Comparison of ENCODE assay signal across 19 cellular contexts in the genomic region with DNA sequence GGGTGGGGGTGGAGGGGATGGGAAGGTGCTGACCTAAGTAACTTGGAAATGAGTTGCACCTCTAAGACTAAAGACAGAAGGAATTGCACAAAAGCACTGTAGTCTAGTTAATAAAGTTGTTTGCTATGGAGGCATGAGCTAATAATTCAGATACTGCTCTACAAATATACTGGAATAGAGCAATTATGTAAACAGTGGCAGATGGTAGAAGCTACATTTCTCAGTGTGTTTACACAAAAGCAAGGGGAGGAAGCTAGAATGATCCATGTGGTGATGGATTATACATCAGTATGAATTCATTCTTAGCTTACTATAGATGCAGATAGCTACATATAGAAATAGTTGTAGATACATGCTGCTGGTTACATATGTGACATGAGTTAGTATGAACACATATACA. TPM values are rescaled to one million over a fixed set of nuclear protein-coding genes. Genes with fewer than 3 reads are reported as not detected.
DNase-seq lines count a peak whose midpoint lies in the region; ATAC-seq, FAIRE-seq and TF ChIP-seq lines count a peak whose summit lies in the region.
"Had no signal": no experiment of that assay in that cellular context is flagged by ENCODE, and none has a peak within 500 bp of the region (broad histone marks: within the 10 kb centered on the region; RNA-seq: fewer than 3 reads in every experiment).

No MANE protein-coding gene starts in this region.

- H3K27ac Mint-ChIP-seq in CD4-positive, CD25-positive, alpha-beta regulatory T cell: no peak overlapping the region
- H3K27ac Mint-ChIP-seq: activated CD4-positive, alpha-beta memory T cell treated with anti-CD3 and anti-CD28 coated beads for 36 hours; activated T-cell treated with anti-CD3 and anti-CD28 coated beads, Interleukin-2, amount 50 U/mL, for 72 hours; dendritic cell treated with granulocyte-macrophage colony-stimulating factor and Interleukin-4, amounts not matched to agents 40 ng/mL and 50 ng/mL, for 4 days had no signal

- no peaks in the 10 kb centered on the region for H3K27me3 Mint-ChIP-seq in CD4-positive, CD25-positive, alpha-beta regulatory T cell
- H3K27me3 Mint-ChIP-seq: activated CD4-positive, alpha-beta memory T cell treated with anti-CD3 and anti-CD28 coated beads for 36 hours had no signal

- H3K4me3 ChIP-seq in CD4-positive, CD25-positive, alpha-beta regulatory T cell (ENCODE audit: low read depth, low read length): no peak overlapping the region
- H3K4me3 ChIP-seq in H1 (ENCODE audit: extremely low read depth in 1 of 4, insufficient read depth in 2 of 4, low read depth in 3 of 4, low read length in 4 of 4): no peak overlapping the region
- H3K4me3 ChIP-seq: breast epithelium, left lung, suprapubic skin had no signal

- H2BK5ac ChIP-seq in H1 (ENCODE audit: low read depth, low read length): peak overlapping the region; percentile 82; the same call in 1 of the 2 replicates

- peak overlapping the region in 3 of 4 donors; percentile 4 to 55 (median 17) for H3K4me3 Mint-ChIP-seq in CD4-positive, CD25-positive, alpha-beta regulatory T cell
- H3K4me3 Mint-ChIP-seq: activated CD4-positive, alpha-beta memory T cell treated with anti-CD3 and anti-CD28 coated beads for 36 hours; activated T-cell treated with anti-CD3 and anti-CD28 coated beads, Interleukin-2, amount 50 U/mL, for 72 hours; dendritic cell treated with granulocyte-macrophage colony-stimulating factor and Interleukin-4, amounts not matched to agents 40 ng/mL and 50 ng/mL, for 4 days had no signal

- H3K23me2 ChIP-seq in H1 (ENCODE audit: low read depth, low read length): peaks cover 2% of the 10 kb centered on the region; the same call in 1 of the 2 replicates

- POLR2A ChIA-PET in H1 (lab: Charles Lee; ENCODE audit: partially characterized antibody): no interaction called here

- H3K4me2 ChIP-seq in H1 (ENCODE audit: insufficient read depth in 1 of 2, low read depth in 2 of 2, low read length in 2 of 2): no peak overlapping the region; a peak in 1 of 4 replicates

- H4K20me1 ChIP-seq in H1 (replicated peaks in 1 of 2; ENCODE audit: control insufficient read depth in 1 of 2, insufficient read depth in 2 of 2, low read length in 2 of 2): no peaks in the 10 kb centered on the region

- no peaks in the 10 kb centered on the region for H3K36me3 Mint-ChIP-seq in CD4-positive, CD25-positive, alpha-beta regulatory T cell

- H3K27ac ChIP-seq in CD4-positive, CD25-positive, alpha-beta regulatory T cell (ENCODE audit: insufficient read depth, low read length, poor library complexity, severe bottlenecking): no peak overlapping the region
- no peak overlapping the region for H3K27ac ChIP-seq in H1 (ENCODE audit: low read depth, low read length)
- H3K27ac ChIP-seq: breast epithelium, epithelial cell of prostate, left lung, suprapubic skin had no signal

- no peak overlapping the region for H4K5ac ChIP-seq in H1 (ENCODE audit: insufficient read length, low read depth, low read length)

- ATAC-seq in CD4-positive, CD25-positive, alpha-beta regulatory T cell (ENCODE audit: low read depth in 2 of 2): no peak
- no peak for ATAC-seq in HG02970 (IDR thresholded peaks at IDR 0.05; ENCODE audit: low FRiP score, unreplicated experiment)
- ATAC-seq in HG03565 (IDR thresholded peaks at IDR 0.05; ENCODE audit: unreplicated experiment): no peak
- no peak for ATAC-seq in HG03457 (IDR thresholded peaks at IDR 0.05; ENCODE audit: unreplicated experiment)
- ATAC-seq: activated T-cell treated with anti-CD3 and anti-CD28 coated beads, Interleukin-2, amount 50 U/mL, for 72 hours; HepG2; left lung had no signal

- H3K9me3 Mint-ChIP-seq in CD4-positive, CD25-positive, alpha-beta regulatory T cell: peaks cover 3 to 11% (median 5%) of the 10 kb centered on the region in 7 donors

- no peak for DNase-seq in CD4-positive, CD25-positive, alpha-beta regulatory T cell
- DNase-seq in DMS 273 treated with DMSO at 0.1 percent for 48 hours (lab: John Stamatoyannopoulos, UW) (peak; percentile 17), NCI-H446 treated with DMSO at 0.1 percent for 48 hours (lab: John Stamatoyannopoulos, UW) (peak; percentile 27), H1 (ENCODE audit: low read depth in 1 of 2, low spot score in 2 of 2) (no peak), glomerular visceral epithelial cell (ENCODE audit: extremely low spot score) (no peak)
- DNase-seq: activated CD4-positive, alpha-beta memory T cell treated with anti-CD3 and anti-CD28 coated beads for 36 hours; activated T-cell treated with anti-CD3 and anti-CD28 coated beads, Interleukin-2, amount 50 U/mL, for 72 hours; left lung; NCI-H226; nucleus accumbens; retina had no signal

- no peak overlapping the region for H3K18ac ChIP-seq in H1 (ENCODE audit: extremely low read depth, low read length)

- no peak overlapping the region for H2BK12ac ChIP-seq in H1 (ENCODE audit: low read depth, low read length)

- H3K27me3 ChIP-seq in CD4-positive, CD25-positive, alpha-beta regulatory T cell (ENCODE audit: control insufficient read depth, insufficient read depth, low read length): no peaks in the 10 kb centered on the region
- H3K27me3 ChIP-seq in H1 (replicated peaks in 1 of 4; ENCODE audit: control insufficient read depth in 3 of 4, extremely low read depth in 1 of 4, insufficient read depth in 3 of 4, low read length in 3 of 4): no peaks in the 10 kb centered on the region
- H3K27me3 ChIP-seq: breast epithelium, left lung, suprapubic skin had no signal

- 0 out of 2 replicates have a peak overlapping the region, but pooled peaks have one; percentile 41 for H2BK20ac ChIP-seq in H1 (ENCODE audit: low read length)

- TF ChIP-seq CTCF in H1 (IDR thresholded peaks at IDR 0.05; ENCODE audit: control extremely low read depth in 1 of 3, insufficient read depth in 1 of 3, low read depth in 1 of 3, low read length in 3 of 3): no peak

- H3K9me3 ChIP-seq in CD4-positive, CD25-positive, alpha-beta regulatory T cell (ENCODE audit: control insufficient read depth in 2 of 2, low read length in 2 of 2): peaks cover 0 to 17% of the 10 kb centered on the region in 2 experiments
- peaks cover 3 to 6% of the 10 kb centered on the region in 2 experiments; a peak in 2 of 4 replicates for H3K9me3 ChIP-seq in H1 (ENCODE audit: insufficient read depth in 2 of 2, low read depth in 1 of 2, low read length in 1 of 2)
- H3K9me3 ChIP-seq: suprapubic skin had no signal

- no peak overlapping the region for H2AK5ac ChIP-seq in H1 (ENCODE audit: low read depth, low read length)

- H3K56ac ChIP-seq in H1 (replicated peaks; ENCODE audit: insufficient read length, low read depth, low read length): no peak overlapping the region

- H3K79me2 ChIP-seq in H1 (ENCODE audit: control insufficient read depth in 1 of 2, insufficient read depth in 2 of 2, low read length in 2 of 2): no peaks in the 10 kb centered on the region

- H3K4me1 ChIP-seq in CD4-positive, CD25-positive, alpha-beta regulatory T cell (ENCODE audit: control insufficient read depth, insufficient read depth, low read length, poor library complexity, severe bottlenecking): peaks cover 37% of the 10 kb centered on the region
- no peaks in the 10 kb centered on the region; a peak in 1 of 7 replicates for H3K4me1 ChIP-seq in H1 (replicated peaks in 1 of 4; ENCODE audit: control insufficient read depth in 3 of 4, insufficient read depth in 4 of 4, low read length in 3 of 4)
- H3K4me1 ChIP-seq: breast epithelium, left lung had no signal

- peak overlapping the region; percentile 6 for H4K91ac ChIP-seq in H1 (replicated peaks; ENCODE audit: insufficient read length, low read length)

- no peak overlapping the region for H3K23ac ChIP-seq in H1 (ENCODE audit: insufficient read length)

- no peak overlapping the region for H3K4ac ChIP-seq in H1 (replicated peaks; ENCODE audit: insufficient read length, low read depth, low read length)

- H2AFZ ChIP-seq in H1 (ENCODE audit: low read length): 0 out of 2 replicates have a peak overlapping the region, but pooled peaks have one; percentile 10

- peak overlapping the region; percentile 90 for H2BK120ac ChIP-seq in H1 (replicated peaks; ENCODE audit: low read depth, low read length)

- TF ChIP-seq EP300 in H1 (IDR thresholded peaks at IDR 0.05; ENCODE audit: borderline replicate concordance in 1 of 2, low read depth in 2 of 2, low read length in 2 of 2): no peak

- no peak for FAIRE-seq in H1 (lab: Jason Lieb, UNC)
- FAIRE-seq: HepG2 had no signal

- CTCF ChIA-PET in H1 (lab: Charles Lee; ENCODE audit: partially characterized antibody): interaction anchor here (1.0 kb wide), 1 partner anchor 15 kb away, joined by 3 read pairs; no protein-coding TSS in a partner anchor

- no peak overlapping the region for H3K9ac ChIP-seq in H1 (replicated peaks in 1 of 4; ENCODE audit: extremely low read depth in 1 of 4, low read depth in 3 of 4, low read length in 3 of 4)

- TF ChIP-seq RAD21 in H1 (IDR thresholded peaks at IDR 0.05 in 1 of 2, conservative IDR thresholded peaks at IDR 0.05 in 1 of 2; ENCODE audit: low read depth in 2 of 2, low read length in 2 of 2): no peak

- peaks cover 32 to 58% (median 34%) of the 10 kb centered on the region in 4 donors for H3K4me1 Mint-ChIP-seq in CD4-positive, CD25-positive, alpha-beta regulatory T cell

- H3K36me3 ChIP-seq in CD4-positive, CD25-positive, alpha-beta regulatory T cell (ENCODE audit: control insufficient read depth, insufficient read depth, low read length): no peaks in the 10 kb centered on the region
- no peaks in the 10 kb centered on the region for H3K36me3 ChIP-seq in H1 (ENCODE audit: control insufficient read depth in 2 of 4, insufficient read depth in 4 of 4, low read length in 3 of 4)
- H3K36me3 ChIP-seq: breast epithelium, left lung, suprapubic skin had no signal

- TF ChIP-seq POLR2A in H1 (IDR thresholded peaks at IDR 0.05; ENCODE audit: control extremely low read depth in 1 of 2, low read depth in 2 of 2, low read length in 2 of 2): no peak

- no peak overlapping the region for H3K14ac ChIP-seq in H1 (ENCODE audit: insufficient read length)

- no peaks in the 10 kb centered on the region for H3K79me1 ChIP-seq in H1 (ENCODE audit: low read depth, low read length)

- no peak overlapping the region for H4K8ac ChIP-seq in H1 (ENCODE audit: extremely low read depth, insufficient read depth, low read length)

- H2BK15ac ChIP-seq in H1 (ENCODE audit: low read length): no peak overlapping the region

TF ChIP-seq in H1, 55 proteins besides CTCF, POLR2A, EP300 and RAD21:
- no peak for TF ChIP-seq RXRA (IDR thresholded peaks at IDR 0.05; ENCODE audit: insufficient read depth, low read depth, low read length)

RNA-seq across cellular contexts. Expression of a gene that starts 27.6 kb away (rescaled TPM):
- total RNA-seq in CD4-positive, CD25-positive, alpha-beta regulatory T cell: 44.3 TPM
- polyA plus RNA-seq in CD4-positive, CD25-positive, alpha-beta regulatory T cell: 100 to 1,000 TPM in 3 of 4 donors, 10 to 100 TPM in 1; 75.2 to 137 (median 120) TPM
- 59.8 and 61.9 TPM in 2 replicates for total RNA-seq in H1 (2021; fragmentation: NEBNext Ultra II Directional; extraction: Animal tissue kit (Norgen Biotek cat#: 25700))
- polyA plus RNA-seq in H1 (2011; rRNA removed): 43.3 and 48.4 TPM in 2 replicates
- 53.0 TPM for polyA plus RNA-seq in H1 (2011; cell fraction: cytosol; rRNA removed)
- polyA plus RNA-seq in H1 (2011; cell fraction: nucleus; rRNA removed): 14.5 TPM
- 49.4 to 67.6 TPM (median 53.8 TPM) in 4 replicates for polyA plus RNA-seq in H1 (2012, experiment 1 of 2)
- polyA plus RNA-seq in H1 (2012, experiment 2 of 2): 27.7 TPM
- polyA plus RNA-seq in H1 (2013, experiment 1 of 2): 37.6 TPM
- polyA plus RNA-seq in H1 (2013, experiment 2 of 2): 39.2 TPM
- 15.2 and 25.1 TPM in 2 replicates for polyA minus RNA-seq in H1 (2011; rRNA and poly(A)+ RNA removed)
- 26.3 TPM for polyA minus RNA-seq in H1 (2011; cell fraction: cytosol; rRNA and poly(A)+ RNA removed)
- 26.5 TPM for polyA minus RNA-seq in H1 (2011; cell fraction: nucleus; rRNA and poly(A)+ RNA removed)

Comparison
In these comparisons a context has a peak if more than half of its experiments do, and no peak if none do; other contexts are left out.
1. DNase-seq: peak in DMS 273 treated with DMSO at 0.1 percent for 48 hours (single experiment) and NCI-H446 treated with DMSO at 0.1 percent for 48 hours (single experiment); none in CD4-positive, CD25-positive, alpha-beta regulatory T cell (0 of 3), H1 (0 of 2) and glomerular visceral epithelial cell (single experiment).